Comparison of ENCODE assay signal across 9 cellular contexts in the genomic region with DNA sequence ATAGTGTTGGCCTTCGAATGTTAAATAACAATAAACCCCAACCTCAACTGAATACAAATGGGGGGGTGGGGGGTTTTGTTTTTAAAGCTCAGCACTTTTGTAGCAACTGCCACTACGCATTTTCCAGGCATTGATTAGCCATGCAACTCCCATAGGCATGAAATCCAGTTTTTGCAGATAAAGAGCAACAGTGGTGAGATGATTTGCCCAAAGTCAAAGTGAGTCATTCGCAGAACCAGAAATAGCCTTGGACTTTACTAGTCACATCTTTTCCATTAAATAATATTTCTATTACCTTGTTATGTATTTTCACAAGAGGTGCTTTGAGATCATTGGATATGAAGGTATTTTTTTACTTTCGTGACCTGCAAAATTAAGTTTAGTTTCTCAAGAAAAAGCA. TPM values are rescaled to one million over a fixed set of nuclear protein-coding genes. Genes with fewer than 3 reads are reported as not detected.
DNase-seq lines count a peak whose midpoint lies in the region; ATAC-seq and TF ChIP-seq lines count a peak whose summit lies in the region.
"Had no signal": no experiment of that assay in that cellular context is flagged by ENCODE, and none has a peak within 500 bp of the region (broad histone marks: within the 10 kb centered on the region; RNA-seq: fewer than 3 reads in every experiment).

No MANE protein-coding gene starts in this region.

- TF ChIP-seq CTCF in mammary epithelial cell (conservative IDR thresholded peaks at IDR 0.05 in 1 of 2, IDR thresholded peaks at IDR 0.05 in 1 of 2; ENCODE audit: extremely low read depth in 1 of 2, insufficient read depth in 1 of 2, low read depth in 1 of 2, low read length in 2 of 2) (no peak), neural cell (IDR thresholded peaks at IDR 0.05; ENCODE audit: poor library complexity, severe bottlenecking) (no peak)

- no peak for TF ChIP-seq RAD21 in neural cell (conservative IDR thresholded peaks at IDR 0.05)

- no peaks in the 10 kb centered on the region for H3K9me3 Mint-ChIP-seq in CD8-positive, alpha-beta memory T cell

- no peak for DNase-seq in CD8-positive, alpha-beta memory T cell
- DNase-seq in mammary epithelial cell (peak; percentile 19), hypothalamus (lab: John Stamatoyannopoulos, UW) (no peak), DMS79 treated with DMSO at 0.1 percent for 48 hours (lab: John Stamatoyannopoulos, UW) (no peak), HK-2 (ENCODE audit: unreplicated experiment) (no peak)
- DNase-seq: NCI-H446 had no signal

- no peaks in the 10 kb centered on the region for H3K36me3 ChIP-seq in CD8-positive, alpha-beta memory T cell (ENCODE audit: insufficient read depth, low read length)
- H3K36me3 ChIP-seq in HUES64 (ENCODE audit: insufficient read depth, low read length) (no peaks in the 10 kb centered on the region), mammary epithelial cell (ENCODE audit: insufficient read depth, low read length) (no peaks in the 10 kb centered on the region), neural cell (ENCODE audit: insufficient read depth, low read length) (no peaks in the 10 kb centered on the region)

- no TSS peak for BruUV-seq in mammary epithelial cell (replicated peaks; lab: Mats Ljungman, UMichigan)

- WGBS in HUES64, result 67% methylated on average over 2 of the region's 4 CpGs
- 64% methylated on average over 3 of the region's 4 CpGs for WGBS in mammary epithelial cell (ENCODE audit: low coverage, missing lambda C conversion rate)

- peaks cover 32 to 35% (median 33%) of the 10 kb centered on the region in 3 donors for H3K4me1 Mint-ChIP-seq in CD8-positive, alpha-beta memory T cell

- H3K79me2 ChIP-seq in mammary epithelial cell (ENCODE audit: insufficient read depth, low read length) (peaks cover 17% of the 10 kb centered on the region), neural cell (replicated peaks; ENCODE audit: insufficient read depth, low read length) (peaks cover 14% of the 10 kb centered on the region)

- H3K4me1 ChIP-seq in CD8-positive, alpha-beta memory T cell (ENCODE audit: insufficient read depth, low read length), result peaks cover 18% of the 10 kb centered on the region
- H3K4me1 ChIP-seq in HUES64 (ENCODE audit: insufficient read depth, low read length) (peaks cover 15% of the 10 kb centered on the region), mammary epithelial cell (ENCODE audit: insufficient read depth, low read length) (peaks cover 17% of the 10 kb centered on the region)

- in situ Hi-C loops in mammary epithelial cell (cut with MboI; ENCODE audit: low sequenced_read_pairs in 2 of 2), result no loop called here

- H4K20me1 ChIP-seq in mammary epithelial cell (ENCODE audit: insufficient read depth, low read length) (no peaks in the 10 kb centered on the region), neural cell (ENCODE audit: insufficient read depth) (no peaks in the 10 kb centered on the region)

- CTCF ChIA-PET in CD8-positive, alpha-beta memory T cell (lab: Charles Lee), result no interaction called here
- CTCF ChIA-PET in mammary epithelial cell (lab: Charles Lee; ENCODE audit: low non-redundant PET), result no interaction called here

- H3K4me2 ChIP-seq in mammary epithelial cell (ENCODE audit: insufficient read depth, low read depth, low read length), result peak overlapping the region; percentile 71
- peak overlapping the region; percentile 96 for H3K4me2 ChIP-seq in neural cell (ENCODE audit: low read length)

- peak overlapping the region; percentile 81; the same call in 1 of the 2 replicates for H3K9ac ChIP-seq in HUES64 (ENCODE audit: low read depth, low read length)
- H3K9ac ChIP-seq in mammary epithelial cell (ENCODE audit: insufficient read depth, low read length), result no peak overlapping the region
- peak overlapping the region; percentile 80 for H3K9ac ChIP-seq in neural cell (ENCODE audit: low read length)

- peaks cover 0 to 15% (median 0%) of the 10 kb centered on the region in 3 donors for H3K36me3 Mint-ChIP-seq in CD8-positive, alpha-beta memory T cell

- no peaks in the 10 kb centered on the region for H3K9me2 ChIP-seq in neural cell (ENCODE audit: insufficient read depth, low read length)

- no peak overlapping the region for H3K27ac ChIP-seq in CD8-positive, alpha-beta memory T cell (ENCODE audit: low read depth, low read length)
- H3K27ac ChIP-seq in HUES64 (ENCODE audit: low read depth, low read length) (no peak overlapping the region; the same call in 1 of the 2 replicates), mammary epithelial cell (ENCODE audit: insufficient read depth, low read depth, low read length) (no peak overlapping the region), neural cell (ENCODE audit: low read length) (peak overlapping the region; percentile 91)

- H3K27me3 Mint-ChIP-seq in CD8-positive, alpha-beta memory T cell, result peaks cover 0 to 10% of the 10 kb centered on the region in 2 donors

- dilution Hi-C loops in mammary epithelial cell (cut with HindIII; ENCODE audit: low sequenced_read_pairs), result no loop called here

- no peak overlapping the region for H2AFZ ChIP-seq in mammary epithelial cell (ENCODE audit: low read depth, low read length)
- peak overlapping the region; percentile 69 for H2AFZ ChIP-seq in neural cell (ENCODE audit: low read depth, low read length)

- POLR2A ChIA-PET in CD8-positive, alpha-beta memory T cell (lab: Charles Lee), result interaction anchor here (0.6 to 1.1 kb wide), 3 partner anchors 14 to 205 kb away, joined by 3 to 4 read pairs (median 3); partner anchors contain the start of gene PEX16

- no peak overlapping the region for H3K27ac Mint-ChIP-seq in CD8-positive, alpha-beta memory T cell

- no peak overlapping the region for H3K4me3 ChIP-seq in CD8-positive, alpha-beta memory T cell (ENCODE audit: low read length)
- peak overlapping the region; percentile 97 for H3K4me3 ChIP-seq in HUES64 (ENCODE audit: low read length)
- H3K4me3 ChIP-seq in mammary epithelial cell (replicated peaks in 1 of 3; ENCODE audit: insufficient read depth in 1 of 3, low read depth in 2 of 3, low read length in 3 of 3), result no peak overlapping the region
- H3K4me3 ChIP-seq in neural cell (ENCODE audit: low read length), result peak overlapping the region; percentile 77

- peaks cover 5% of the 10 kb centered on the region for H3F3A ChIP-seq in neural cell (ENCODE audit: insufficient read depth, low read length, poor library complexity, severe bottlenecking)

- no peak for ATAC-seq in GM18868 (IDR thresholded peaks at IDR 0.05; ENCODE audit: unreplicated experiment)

- H3K27me3 ChIP-seq in CD8-positive, alpha-beta memory T cell (ENCODE audit: insufficient read depth, low read length, poor library complexity, severe bottlenecking), result no peaks in the 10 kb centered on the region
- H3K27me3 ChIP-seq in HUES64 (ENCODE audit: insufficient read depth, low read length) (no peaks in the 10 kb centered on the region), mammary epithelial cell (ENCODE audit: insufficient read depth, low read length) (no peaks in the 10 kb centered on the region), neural cell (ENCODE audit: insufficient read depth, low read depth, low read length) (no peaks in the 10 kb centered on the region)

- intact Hi-C loops in mammary epithelial cell (cut with micrococcal nuclease), result loop anchor here (5.0 kb wide), 1 partner anchor 156 kb away; no protein-coding TSS in a partner anchor

- no peaks in the 10 kb centered on the region for H3K9me3 ChIP-seq in CD8-positive, alpha-beta memory T cell (ENCODE audit: low read length)
- H3K9me3 ChIP-seq in HUES64 (ENCODE audit: insufficient read depth, low read depth, low read length) (no peaks in the 10 kb centered on the region), mammary epithelial cell (replicated peaks; ENCODE audit: insufficient read depth, low read length) (no peaks in the 10 kb centered on the region), neural cell (ENCODE audit: low read length) (no peaks in the 10 kb centered on the region)

- peak overlapping the region in 6 of 7 donors; percentile 23 to 92 (median 44) for H3K4me3 Mint-ChIP-seq in CD8-positive, alpha-beta memory T cell

- TF ChIP-seq EP300 in neural cell (conservative IDR thresholded peaks at IDR 0.05; ENCODE audit: poor library complexity, severe bottlenecking), result no peak

TF ChIP-seq in neural cell, 6 proteins besides CTCF, POLR2A, EP300 and RAD21:
- TF ChIP-seq EZH2 (IDR thresholded peaks at IDR 0.05; ENCODE audit: borderline replicate concordance, insufficient read depth, low read length, poor library complexity, severe bottlenecking) (no peak), MXI1 (conservative IDR thresholded peaks at IDR 0.05; ENCODE audit: poor library complexity, severe bottlenecking) (no peak), REST (IDR thresholded peaks at IDR 0.05; ENCODE audit: borderline replicate concordance) (no peak), SMC3 (conservative IDR thresholded peaks at IDR 0.05; ENCODE audit: poor library complexity) (no peak)

RNA-seq across cellular contexts. Expression of gene PHF21A, which starts 1.7 kb away (rescaled TPM):
- 10 to 100 TPM; 30.5 to 33.5 TPM for total RNA-seq in CD8-positive, alpha-beta memory T cell
- 14.1 TPM for polyA plus RNA-seq in CD8-positive, alpha-beta memory T cell
- 21.8 TPM for polyA plus RNA-seq in HUES64 (2013, experiment 1 of 2)
- polyA plus RNA-seq in HUES64 (2013, experiment 2 of 2), result 26.5 TPM
- 10 to 100 TPM; 10.0 to 34.1 TPM for total RNA-seq in mammary epithelial cell
- polyA plus RNA-seq in mammary epithelial cell, result 9.8 TPM
- polyA minus RNA-seq in mammary epithelial cell, result 4.9 TPM
- 18.9 and 31.7 TPM in 2 replicates for polyA plus RNA-seq in neural cell
- polyA minus RNA-seq in neural cell, result 54.3 and 71.3 TPM in 2 replicates

Comparison
In these comparisons a context has a peak if more than half of its experiments do, and no peak if none do; other contexts are left out.
1. H3K4me3 ChIP-seq: peak in HUES64 (single experiment) and neural cell (single experiment); none in CD8-positive, alpha-beta memory T cell (single experiment) and mammary epithelial cell (0 of 3).